ENCODE assay signal across 8 cellular contexts in genomic region chr1:6475381-6476133, GRCh38. TPM values are rescaled to one million over a fixed set of nuclear protein-coding genes. Genes with fewer than 3 reads are reported as not detected.
DNase-seq lines count a peak whose midpoint lies in the region; ATAC-seq and TF ChIP-seq lines count a peak whose summit lies in the region.

No MANE protein-coding gene starts in this region.

- peak; percentile 96 for TF ChIP-seq CTCF in mesothelial cell of epicardium (IDR thresholded peaks at IDR 0.05; ENCODE audit: unreplicated experiment)

- DNase-seq in SIG-M5 treated with dmso at 0.1 percent for 504 hours (lab: John Stamatoyannopoulos, UW; ENCODE audit: unreplicated experiment) (peak; percentile 11), SIG-M5 (lab: John Stamatoyannopoulos, UW) (no peak), NCI-H1105 (lab: John Stamatoyannopoulos, UW) (peak; percentile 43), ecto neural progenitor cell (ENCODE audit: low spot score) (peak; percentile 84), mesothelial cell of epicardium (ENCODE audit: low spot score in 2 of 2, unreplicated experiment in 2 of 2) (peak; percentile 54 to 79)
- peak; percentile 80 to 82 for DNase-seq in activated CD4-positive, alpha-beta T cell treated with anti-CD3 and anti-CD28 coated beads, Interleukin-2, amount 50 U/mL, for 4 hours
- peak; percentile 55 for DNase-seq in stimulated activated naive B cell treated with anti-CD40 and anti-IgM and Interleukin-4, amounts not matched to agents 10 μg/mL and 1 μg/mL and 100 μg/mL, for 72 hours

- peaks cover 10% of the 10 kb centered on the region for H3K36me3 Mint-ChIP-seq in mesothelial cell of epicardium
- no peaks in the 10 kb centered on the region for H3K36me3 Mint-ChIP-seq in stimulated activated naive B cell treated with anti-CD40 and anti-IgM and Interleukin-4, amounts not matched to agents 10 μg/mL and 1 μg/mL and 100 μg/mL, for 72 hours

- H3K4me3 Mint-ChIP-seq in mesothelial cell of epicardium = no peak overlapping the region
- H3K4me3 Mint-ChIP-seq in stimulated activated naive B cell treated with anti-CD40 and anti-IgM and Interleukin-4, amounts not matched to agents 10 μg/mL and 1 μg/mL and 100 μg/mL, for 72 hours = no peak overlapping the region

- no peaks in the 10 kb centered on the region for H3K27me3 Mint-ChIP-seq in mesothelial cell of epicardium (ENCODE audit: low read depth)
- peaks cover 15 to 24% of the 10 kb centered on the region in 2 donors for H3K27me3 Mint-ChIP-seq in stimulated activated naive B cell treated with anti-CD40 and anti-IgM and Interleukin-4, amounts not matched to agents 10 μg/mL and 1 μg/mL and 100 μg/mL, for 72 hours

- H3K9me3 Mint-ChIP-seq in mesothelial cell of epicardium = no peaks in the 10 kb centered on the region
- no peaks in the 10 kb centered on the region for H3K9me3 Mint-ChIP-seq in stimulated activated naive B cell treated with anti-CD40 and anti-IgM and Interleukin-4, amounts not matched to agents 10 μg/mL and 1 μg/mL and 100 μg/mL, for 72 hours

- peak; percentile 89 to 95 for ATAC-seq in stimulated activated naive B cell treated with anti-CD40 and anti-IgM and Interleukin-4, amounts not matched to agents 10 μg/mL and 1 μg/mL and 100 μg/mL, for 72 hours (replicated peaks)
- no peak for ATAC-seq in HG03097 (IDR thresholded peaks at IDR 0.05; ENCODE audit: low FRiP score, unreplicated experiment)

- H3K27ac Mint-ChIP-seq in mesothelial cell of epicardium = no peak overlapping the region
- no peak overlapping the region for H3K27ac Mint-ChIP-seq in stimulated activated naive B cell treated with anti-CD40 and anti-IgM and Interleukin-4, amounts not matched to agents 10 μg/mL and 1 μg/mL and 100 μg/mL, for 72 hours

- no peaks in the 10 kb centered on the region for H3K4me1 Mint-ChIP-seq in mesothelial cell of epicardium
- H3K4me1 Mint-ChIP-seq in stimulated activated naive B cell treated with anti-CD40 and anti-IgM and Interleukin-4, amounts not matched to agents 10 μg/mL and 1 μg/mL and 100 μg/mL, for 72 hours = peaks cover 6 to 9% of the 10 kb centered on the region in 2 donors

RNA-seq across cellular contexts. Expression of gene TNFRSF25, which starts 9.6 kb away (rescaled TPM):
- 38.9 to 41.6 TPM (median 39.4 TPM) in 3 replicates for total RNA-seq in mesothelial cell of epicardium

RNA-seq across cellular contexts. Expression of gene PLEKHG5, which starts 15.9 kb away (rescaled TPM):
- 49.3 to 51.2 TPM (median 50.7 TPM) in 3 replicates for total RNA-seq in mesothelial cell of epicardium

RNA-seq across cellular contexts. Expression of gene ESPN, which starts 51.0 kb away (rescaled TPM):
- total RNA-seq in mesothelial cell of epicardium = 1.2 to 1.6 TPM (median 1.4 TPM) in 3 replicates

RNA-seq across cellular contexts. Expression of gene HES2, which starts 55.8 kb away (rescaled TPM):
- 0.90 to 1.1 TPM (median 0.98 TPM) in 3 replicates for total RNA-seq in mesothelial cell of epicardium
